In the genomic region with DNA sequence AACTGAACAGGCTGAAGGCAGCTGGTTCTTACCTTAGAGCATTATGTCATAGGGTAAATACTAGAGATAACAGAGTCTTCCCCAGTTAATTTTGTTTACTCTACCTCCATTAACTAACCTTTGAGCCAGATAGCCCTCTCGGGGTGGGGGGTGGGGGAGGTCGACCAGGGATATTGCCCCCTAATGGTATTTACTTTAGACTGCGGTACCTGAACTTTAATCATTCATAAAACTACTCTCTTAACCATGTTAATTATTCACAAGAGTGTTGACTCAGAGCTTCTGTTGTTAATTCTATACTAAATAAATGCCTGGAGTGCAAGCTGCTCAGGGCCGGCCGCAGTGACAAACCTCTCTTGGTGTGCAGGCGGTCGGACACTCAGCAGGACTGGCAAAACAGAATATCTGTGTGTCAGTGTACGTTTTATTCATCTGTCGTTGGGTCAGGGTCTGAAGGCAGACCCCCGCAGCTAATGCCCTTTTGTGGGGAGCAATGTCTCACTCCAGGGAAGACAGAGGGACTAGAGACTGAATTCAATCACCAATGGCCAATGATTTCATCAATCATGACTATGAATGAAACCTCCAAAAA, we compare ENCODE assay signal across 1 cellular context.
A peak's percentile ranks its signal among the peaks of the same experiment; 100 is the strongest.
TF ChIP-seq lines count a peak whose summit lies in the region.

No MANE protein-coding gene starts in this region.

TF ChIP-seq in HepG2, 621 proteins besides CTCF, POLR2A, EP300 and RAD21 (continued from another document and continues in another):
- TF ChIP-seq, protein P1, sequence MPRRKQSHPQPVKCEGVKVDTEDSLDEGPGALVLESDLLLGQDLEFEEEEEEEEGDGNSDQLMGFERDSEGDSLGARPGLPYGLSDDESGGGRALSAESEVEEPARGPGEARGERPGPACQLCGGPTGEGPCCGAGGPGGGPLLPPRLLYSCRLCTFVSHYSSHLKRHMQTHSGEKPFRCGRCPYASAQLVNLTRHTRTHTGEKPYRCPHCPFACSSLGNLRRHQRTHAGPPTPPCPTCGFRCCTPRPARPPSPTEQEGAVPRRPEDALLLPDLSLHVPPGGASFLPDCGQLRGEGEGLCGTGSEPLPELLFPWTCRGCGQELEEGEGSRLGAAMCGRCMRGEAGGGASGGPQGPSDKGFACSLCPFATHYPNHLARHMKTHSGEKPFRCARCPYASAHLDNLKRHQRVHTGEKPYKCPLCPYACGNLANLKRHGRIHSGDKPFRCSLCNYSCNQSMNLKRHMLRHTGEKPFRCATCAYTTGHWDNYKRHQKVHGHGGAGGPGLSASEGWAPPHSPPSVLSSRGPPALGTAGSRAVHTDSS (CRISPR knock-in tag; conservative IDR thresholded peaks at IDR 0.05), result no peak
- peak; percentile 68 for TF ChIP-seq ZNF768 (CRISPR knock-in tag; IDR thresholded peaks at IDR 0.05)
- peak; percentile 94 for TF ChIP-seq HNF4A (CRISPR knock-in tag; IDR thresholded peaks at IDR 0.05)
- no peak for TF ChIP-seq STAT5B (CRISPR knock-in tag; IDR thresholded peaks at IDR 0.05)
- TF ChIP-seq ELF1 (CRISPR knock-in tag; IDR thresholded peaks at IDR 0.05), result no peak; the same call in 1 of the 2 replicates
- peak; percentile 89; the same call in 1 of the 2 replicates for TF ChIP-seq ZNF556 (CRISPR knock-in tag; IDR thresholded peaks at IDR 0.05; ENCODE audit: borderline replicate concordance)
- no peak for TF ChIP-seq ZNF205 (CRISPR knock-in tag; IDR thresholded peaks at IDR 0.05)
- TF ChIP-seq, protein P2, sequence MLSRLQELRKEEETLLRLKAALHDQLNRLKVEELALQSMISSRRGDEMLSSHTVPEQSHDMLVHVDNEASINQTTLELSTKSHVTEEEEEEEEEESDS (CRISPR knock-in tag; IDR thresholded peaks at IDR 0.05; ENCODE audit: borderline replicate concordance), result 0 out of 2 replicates have a peak, but pooled peaks have one; percentile 58
- TF ChIP-seq ZBTB38 (CRISPR knock-in tag; IDR thresholded peaks at IDR 0.05), result no peak
- TF ChIP-seq RBM22 (optimal IDR thresholded peaks at IDR 0.05; ENCODE audit: low read length), result no peak
- peak; percentile 67 for TF ChIP-seq SAP130 (CRISPR knock-in tag; IDR thresholded peaks at IDR 0.05; ENCODE audit: low read depth)
- TF ChIP-seq GTF3A (CRISPR knock-in tag; conservative IDR thresholded peaks at IDR 0.05), result no peak
- no peak for TF ChIP-seq HOXA9 (CRISPR knock-in tag; IDR thresholded peaks at IDR 0.05; ENCODE audit: borderline replicate concordance)
- TF ChIP-seq FOXM1 (CRISPR knock-in tag; IDR thresholded peaks at IDR 0.05), result no peak
- TF ChIP-seq, protein P3, sequence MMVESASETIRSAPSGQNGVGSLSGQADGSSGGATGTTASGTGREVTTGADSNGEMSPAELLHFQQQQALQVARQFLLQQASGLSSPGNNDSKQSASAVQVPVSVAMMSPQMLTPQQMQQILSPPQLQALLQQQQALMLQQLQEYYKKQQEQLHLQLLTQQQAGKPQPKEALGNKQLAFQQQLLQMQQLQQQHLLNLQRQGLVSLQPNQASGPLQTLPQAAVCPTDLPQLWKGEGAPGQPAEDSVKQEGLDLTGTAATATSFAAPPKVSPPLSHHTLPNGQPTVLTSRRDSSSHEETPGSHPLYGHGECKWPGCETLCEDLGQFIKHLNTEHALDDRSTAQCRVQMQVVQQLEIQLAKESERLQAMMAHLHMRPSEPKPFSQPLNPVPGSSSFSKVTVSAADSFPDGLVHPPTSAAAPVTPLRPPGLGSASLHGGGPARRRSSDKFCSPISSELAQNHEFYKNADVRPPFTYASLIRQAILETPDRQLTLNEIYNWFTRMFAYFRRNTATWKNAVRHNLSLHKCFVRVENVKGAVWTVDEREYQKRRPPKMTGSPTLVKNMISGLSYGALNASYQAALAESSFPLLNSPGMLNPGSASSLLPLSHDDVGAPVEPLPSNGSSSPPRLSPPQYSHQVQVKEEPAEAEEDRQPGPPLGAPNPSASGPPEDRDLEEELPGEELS (CRISPR knock-in tag; IDR thresholded peaks at IDR 0.05), result peak; percentile 94
- TF ChIP-seq, protein P4, sequence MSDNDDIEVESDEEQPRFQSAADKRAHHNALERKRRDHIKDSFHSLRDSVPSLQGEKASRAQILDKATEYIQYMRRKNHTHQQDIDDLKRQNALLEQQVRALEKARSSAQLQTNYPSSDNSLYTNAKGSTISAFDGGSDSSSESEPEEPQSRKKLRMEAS (IDR thresholded peaks at IDR 0.05), result no peak; the same call in 1 of the 2 replicates
- no peak for TF ChIP-seq ZSCAN25 (CRISPR knock-in tag; IDR thresholded peaks at IDR 0.05)
- no peak for TF ChIP-seq PLRG1 (conservative IDR thresholded peaks at IDR 0.05)
- TF ChIP-seq ZNF329 (CRISPR knock-in tag; IDR thresholded peaks at IDR 0.05; ENCODE audit: low read depth), result 0 out of 2 replicates have a peak, but pooled peaks have one; percentile 56
- 0 out of 2 replicates have a peak, but pooled peaks have one; percentile 23 for TF ChIP-seq GATAD1 (CRISPR knock-in tag; IDR thresholded peaks at IDR 0.05)
- TF ChIP-seq RCOR2 (CRISPR knock-in tag; IDR thresholded peaks at IDR 0.05), result peak; percentile 100
- no peak for TF ChIP-seq ARID2 (CRISPR knock-in tag; IDR thresholded peaks at IDR 0.05; ENCODE audit: borderline replicate concordance)
- TF ChIP-seq, protein P5, sequence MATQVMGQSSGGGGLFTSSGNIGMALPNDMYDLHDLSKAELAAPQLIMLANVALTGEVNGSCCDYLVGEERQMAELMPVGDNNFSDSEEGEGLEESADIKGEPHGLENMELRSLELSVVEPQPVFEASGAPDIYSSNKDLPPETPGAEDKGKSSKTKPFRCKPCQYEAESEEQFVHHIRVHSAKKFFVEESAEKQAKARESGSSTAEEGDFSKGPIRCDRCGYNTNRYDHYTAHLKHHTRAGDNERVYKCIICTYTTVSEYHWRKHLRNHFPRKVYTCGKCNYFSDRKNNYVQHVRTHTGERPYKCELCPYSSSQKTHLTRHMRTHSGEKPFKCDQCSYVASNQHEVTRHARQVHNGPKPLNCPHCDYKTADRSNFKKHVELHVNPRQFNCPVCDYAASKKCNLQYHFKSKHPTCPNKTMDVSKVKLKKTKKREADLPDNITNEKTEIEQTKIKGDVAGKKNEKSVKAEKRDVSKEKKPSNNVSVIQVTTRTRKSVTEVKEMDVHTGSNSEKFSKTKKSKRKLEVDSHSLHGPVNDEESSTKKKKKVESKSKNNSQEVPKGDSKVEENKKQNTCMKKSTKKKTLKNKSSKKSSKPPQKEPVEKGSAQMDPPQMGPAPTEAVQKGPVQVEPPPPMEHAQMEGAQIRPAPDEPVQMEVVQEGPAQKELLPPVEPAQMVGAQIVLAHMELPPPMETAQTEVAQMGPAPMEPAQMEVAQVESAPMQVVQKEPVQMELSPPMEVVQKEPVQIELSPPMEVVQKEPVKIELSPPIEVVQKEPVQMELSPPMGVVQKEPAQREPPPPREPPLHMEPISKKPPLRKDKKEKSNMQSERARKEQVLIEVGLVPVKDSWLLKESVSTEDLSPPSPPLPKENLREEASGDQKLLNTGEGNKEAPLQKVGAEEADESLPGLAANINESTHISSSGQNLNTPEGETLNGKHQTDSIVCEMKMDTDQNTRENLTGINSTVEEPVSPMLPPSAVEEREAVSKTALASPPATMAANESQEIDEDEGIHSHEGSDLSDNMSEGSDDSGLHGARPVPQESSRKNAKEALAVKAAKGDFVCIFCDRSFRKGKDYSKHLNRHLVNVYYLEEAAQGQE (IDR thresholded peaks at IDR 0.05; ENCODE audit: borderline replicate concordance in 1 of 2, low read depth in 1 of 2, low read length in 2 of 2), result peak in 1 of 2 experiments; percentile 83; a peak in 2 of 4 replicates
- no peak for TF ChIP-seq HNRNPLL (IDR thresholded peaks at IDR 0.05; ENCODE audit: low read depth, low read length, poor library complexity, severe bottlenecking)
- peak; percentile 49 for TF ChIP-seq KAT8 (CRISPR knock-in tag; IDR thresholded peaks at IDR 0.05)
- TF ChIP-seq, protein P6, sequence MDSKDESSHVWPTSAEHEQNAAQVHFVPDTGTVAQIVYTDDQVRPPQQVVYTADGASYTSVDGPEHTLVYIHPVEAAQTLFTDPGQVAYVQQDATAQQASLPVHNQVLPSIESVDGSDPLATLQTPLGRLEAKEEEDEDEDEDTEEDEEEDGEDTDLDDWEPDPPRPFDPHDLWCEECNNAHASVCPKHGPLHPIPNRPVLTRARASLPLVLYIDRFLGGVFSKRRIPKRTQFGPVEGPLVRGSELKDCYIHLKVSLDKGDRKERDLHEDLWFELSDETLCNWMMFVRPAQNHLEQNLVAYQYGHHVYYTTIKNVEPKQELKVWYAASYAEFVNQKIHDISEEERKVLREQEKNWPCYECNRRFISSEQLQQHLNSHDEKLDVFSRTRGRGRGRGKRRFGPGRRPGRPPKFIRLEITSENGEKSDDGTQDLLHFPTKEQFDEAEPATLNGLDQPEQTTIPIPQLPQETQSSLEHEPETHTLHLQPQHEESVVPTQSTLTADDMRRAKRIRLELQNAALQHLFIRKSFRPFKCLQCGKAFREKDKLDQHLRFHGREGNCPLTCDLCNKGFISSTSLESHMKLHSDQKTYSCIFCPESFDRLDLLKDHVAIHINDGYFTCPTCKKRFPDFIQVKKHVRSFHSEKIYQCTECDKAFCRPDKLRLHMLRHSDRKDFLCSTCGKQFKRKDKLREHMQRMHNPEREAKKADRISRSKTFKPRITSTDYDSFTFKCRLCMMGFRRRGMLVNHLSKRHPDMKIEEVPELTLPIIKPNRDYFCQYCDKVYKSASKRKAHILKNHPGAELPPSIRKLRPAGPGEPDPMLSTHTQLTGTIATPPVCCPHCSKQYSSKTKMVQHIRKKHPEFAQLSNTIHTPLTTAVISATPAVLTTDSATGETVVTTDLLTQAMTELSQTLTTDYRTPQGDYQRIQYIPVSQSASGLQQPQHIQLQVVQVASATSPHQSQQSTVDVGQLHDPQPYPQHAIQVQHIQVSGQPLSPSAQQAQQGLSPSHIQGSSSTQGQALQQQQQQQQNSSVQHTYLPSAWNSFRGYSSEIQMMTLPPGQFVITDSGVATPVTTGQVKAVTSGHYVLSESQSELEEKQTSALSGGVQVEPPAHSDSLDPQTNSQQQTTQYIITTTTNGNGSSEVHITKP (CRISPR knock-in tag; IDR thresholded peaks at IDR 0.05; ENCODE audit: low read depth), result peak; percentile 64
- peak; percentile 63 for TF ChIP-seq SOX13 (IDR thresholded peaks at IDR 0.05)
- peak in 1 of 2 experiments; percentile 81; a peak in 2 of 4 replicates for TF ChIP-seq SOX13 (CRISPR knock-in tag; conservative IDR thresholded peaks at IDR 0.05 in 1 of 2, IDR thresholded peaks at IDR 0.05 in 1 of 2)
- TF ChIP-seq CCDC6 (CRISPR knock-in tag; IDR thresholded peaks at IDR 0.05), result 0 out of 2 replicates have a peak, but pooled peaks have one; percentile 48
- no peak for TF ChIP-seq ZNF234 (CRISPR knock-in tag; conservative IDR thresholded peaks at IDR 0.05)
- TF ChIP-seq ZNF34 (CRISPR knock-in tag; IDR thresholded peaks at IDR 0.05; ENCODE audit: borderline replicate concordance), result 0 out of 2 replicates have a peak, but pooled peaks have one; percentile 66
- TF ChIP-seq, protein P7, sequence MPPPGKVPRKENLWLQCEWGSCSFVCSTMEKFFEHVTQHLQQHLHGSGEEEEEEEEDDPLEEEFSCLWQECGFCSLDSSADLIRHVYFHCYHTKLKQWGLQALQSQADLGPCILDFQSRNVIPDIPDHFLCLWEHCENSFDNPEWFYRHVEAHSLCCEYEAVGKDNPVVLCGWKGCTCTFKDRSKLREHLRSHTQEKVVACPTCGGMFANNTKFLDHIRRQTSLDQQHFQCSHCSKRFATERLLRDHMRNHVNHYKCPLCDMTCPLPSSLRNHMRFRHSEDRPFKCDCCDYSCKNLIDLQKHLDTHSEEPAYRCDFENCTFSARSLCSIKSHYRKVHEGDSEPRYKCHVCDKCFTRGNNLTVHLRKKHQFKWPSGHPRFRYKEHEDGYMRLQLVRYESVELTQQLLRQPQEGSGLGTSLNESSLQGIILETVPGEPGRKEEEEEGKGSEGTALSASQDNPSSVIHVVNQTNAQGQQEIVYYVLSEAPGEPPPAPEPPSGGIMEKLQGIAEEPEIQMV (CRISPR knock-in tag; IDR thresholded peaks at IDR 0.05; ENCODE audit: low read depth), result no peak
- peak; percentile 62; the same call in 1 of the 2 replicates for TF ChIP-seq ZSCAN29 (CRISPR knock-in tag; conservative IDR thresholded peaks at IDR 0.05)
- peak; percentile 87 for TF ChIP-seq ZEB1 (IDR thresholded peaks at IDR 0.05; ENCODE audit: insufficient replicate concordance, low read depth)
- TF ChIP-seq CBFB (CRISPR knock-in tag; IDR thresholded peaks at IDR 0.05), result peak; percentile 54; the same call in 1 of the 2 replicates
- TF ChIP-seq REL (CRISPR knock-in tag; conservative IDR thresholded peaks at IDR 0.05), result no peak
- TF ChIP-seq ZFP1 (CRISPR knock-in tag; IDR thresholded peaks at IDR 0.05), result no peak; the same call in 1 of the 2 replicates
- TF ChIP-seq ZNF333 (CRISPR knock-in tag; IDR thresholded peaks at IDR 0.05; ENCODE audit: borderline replicate concordance), result no peak
- TF ChIP-seq IRF2 (CRISPR knock-in tag; IDR thresholded peaks at IDR 0.05), result peak; percentile 62
- TF ChIP-seq ARHGAP35 (CRISPR knock-in tag; IDR thresholded peaks at IDR 0.05; ENCODE audit: borderline replicate concordance), result no peak
- no peak for TF ChIP-seq ZNF136 (CRISPR knock-in tag; IDR thresholded peaks at IDR 0.05; ENCODE audit: low read depth)
- TF ChIP-seq HNRNPH1 (optimal IDR thresholded peaks at IDR 0.05; ENCODE audit: low read depth, low read length), result no peak
- TF ChIP-seq, protein P8, sequence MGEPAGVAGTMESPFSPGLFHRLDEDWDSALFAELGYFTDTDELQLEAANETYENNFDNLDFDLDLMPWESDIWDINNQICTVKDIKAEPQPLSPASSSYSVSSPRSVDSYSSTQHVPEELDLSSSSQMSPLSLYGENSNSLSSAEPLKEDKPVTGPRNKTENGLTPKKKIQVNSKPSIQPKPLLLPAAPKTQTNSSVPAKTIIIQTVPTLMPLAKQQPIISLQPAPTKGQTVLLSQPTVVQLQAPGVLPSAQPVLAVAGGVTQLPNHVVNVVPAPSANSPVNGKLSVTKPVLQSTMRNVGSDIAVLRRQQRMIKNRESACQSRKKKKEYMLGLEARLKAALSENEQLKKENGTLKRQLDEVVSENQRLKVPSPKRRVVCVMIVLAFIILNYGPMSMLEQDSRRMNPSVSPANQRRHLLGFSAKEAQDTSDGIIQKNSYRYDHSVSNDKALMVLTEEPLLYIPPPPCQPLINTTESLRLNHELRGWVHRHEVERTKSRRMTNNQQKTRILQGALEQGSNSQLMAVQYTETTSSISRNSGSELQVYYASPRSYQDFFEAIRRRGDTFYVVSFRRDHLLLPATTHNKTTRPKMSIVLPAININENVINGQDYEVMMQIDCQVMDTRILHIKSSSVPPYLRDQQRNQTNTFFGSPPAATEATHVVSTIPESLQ (CRISPR knock-in tag; conservative IDR thresholded peaks at IDR 0.05), result peak; percentile 63; the same call in 1 of the 2 replicates
- TF ChIP-seq, protein P9, sequence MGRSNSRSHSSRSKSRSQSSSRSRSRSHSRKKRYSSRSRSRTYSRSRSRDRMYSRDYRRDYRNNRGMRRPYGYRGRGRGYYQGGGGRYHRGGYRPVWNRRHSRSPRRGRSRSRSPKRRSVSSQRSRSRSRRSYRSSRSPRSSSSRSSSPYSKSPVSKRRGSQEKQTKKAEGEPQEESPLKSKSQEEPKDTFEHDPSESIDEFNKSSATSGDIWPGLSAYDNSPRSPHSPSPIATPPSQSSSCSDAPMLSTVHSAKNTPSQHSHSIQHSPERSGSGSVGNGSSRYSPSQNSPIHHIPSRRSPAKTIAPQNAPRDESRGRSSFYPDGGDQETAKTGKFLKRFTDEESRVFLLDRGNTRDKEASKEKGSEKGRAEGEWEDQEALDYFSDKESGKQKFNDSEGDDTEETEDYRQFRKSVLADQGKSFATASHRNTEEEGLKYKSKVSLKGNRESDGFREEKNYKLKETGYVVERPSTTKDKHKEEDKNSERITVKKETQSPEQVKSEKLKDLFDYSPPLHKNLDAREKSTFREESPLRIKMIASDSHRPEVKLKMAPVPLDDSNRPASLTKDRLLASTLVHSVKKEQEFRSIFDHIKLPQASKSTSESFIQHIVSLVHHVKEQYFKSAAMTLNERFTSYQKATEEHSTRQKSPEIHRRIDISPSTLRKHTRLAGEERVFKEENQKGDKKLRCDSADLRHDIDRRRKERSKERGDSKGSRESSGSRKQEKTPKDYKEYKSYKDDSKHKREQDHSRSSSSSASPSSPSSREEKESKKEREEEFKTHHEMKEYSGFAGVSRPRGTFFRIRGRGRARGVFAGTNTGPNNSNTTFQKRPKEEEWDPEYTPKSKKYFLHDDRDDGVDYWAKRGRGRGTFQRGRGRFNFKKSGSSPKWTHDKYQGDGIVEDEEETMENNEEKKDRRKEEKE (IDR thresholded peaks at IDR 0.05), result no peak
